In the genomic region with DNA sequence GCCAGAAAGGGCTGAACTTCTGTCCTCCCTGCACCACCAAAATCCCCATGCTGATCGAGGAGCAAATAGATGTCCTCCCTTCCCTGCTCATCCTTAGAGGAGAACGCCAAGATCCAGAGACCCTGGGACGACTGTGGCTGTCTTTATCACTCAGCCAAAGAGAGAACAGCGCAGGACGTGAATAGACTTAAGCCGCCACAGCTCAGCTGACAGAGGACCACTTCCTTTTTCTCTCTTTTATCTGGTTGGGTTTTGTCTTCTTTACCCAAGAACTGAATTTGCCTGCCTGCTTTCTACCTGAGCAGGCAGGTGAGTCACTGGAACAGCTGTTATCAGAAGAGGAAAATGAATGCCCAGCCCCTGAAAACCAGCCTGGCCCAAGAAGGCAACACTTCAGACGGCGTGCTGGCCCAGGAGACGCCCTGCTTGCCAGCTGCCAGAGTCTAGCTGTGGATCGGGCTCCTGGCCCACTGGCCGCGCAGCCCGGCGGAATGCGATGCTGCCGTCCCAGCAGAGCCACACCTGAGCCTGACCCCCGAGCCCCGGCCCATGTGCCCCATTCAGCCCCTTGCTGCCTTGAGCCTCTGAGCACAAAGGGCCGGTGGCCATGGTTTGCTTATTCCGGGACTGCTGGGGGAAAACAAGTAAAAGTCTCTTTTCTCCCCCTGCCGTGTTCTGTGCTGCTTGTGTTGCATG, we compare ENCODE assay signal across 1 cellular context.
TF ChIP-seq lines count a peak whose summit lies in the region.

No MANE protein-coding gene starts in this region.

TF ChIP-seq in GM23338, 12 proteins besides CTCF, POLR2A, EP300 and RAD21 (continued from another document):
- TF ChIP-seq, protein P1, sequence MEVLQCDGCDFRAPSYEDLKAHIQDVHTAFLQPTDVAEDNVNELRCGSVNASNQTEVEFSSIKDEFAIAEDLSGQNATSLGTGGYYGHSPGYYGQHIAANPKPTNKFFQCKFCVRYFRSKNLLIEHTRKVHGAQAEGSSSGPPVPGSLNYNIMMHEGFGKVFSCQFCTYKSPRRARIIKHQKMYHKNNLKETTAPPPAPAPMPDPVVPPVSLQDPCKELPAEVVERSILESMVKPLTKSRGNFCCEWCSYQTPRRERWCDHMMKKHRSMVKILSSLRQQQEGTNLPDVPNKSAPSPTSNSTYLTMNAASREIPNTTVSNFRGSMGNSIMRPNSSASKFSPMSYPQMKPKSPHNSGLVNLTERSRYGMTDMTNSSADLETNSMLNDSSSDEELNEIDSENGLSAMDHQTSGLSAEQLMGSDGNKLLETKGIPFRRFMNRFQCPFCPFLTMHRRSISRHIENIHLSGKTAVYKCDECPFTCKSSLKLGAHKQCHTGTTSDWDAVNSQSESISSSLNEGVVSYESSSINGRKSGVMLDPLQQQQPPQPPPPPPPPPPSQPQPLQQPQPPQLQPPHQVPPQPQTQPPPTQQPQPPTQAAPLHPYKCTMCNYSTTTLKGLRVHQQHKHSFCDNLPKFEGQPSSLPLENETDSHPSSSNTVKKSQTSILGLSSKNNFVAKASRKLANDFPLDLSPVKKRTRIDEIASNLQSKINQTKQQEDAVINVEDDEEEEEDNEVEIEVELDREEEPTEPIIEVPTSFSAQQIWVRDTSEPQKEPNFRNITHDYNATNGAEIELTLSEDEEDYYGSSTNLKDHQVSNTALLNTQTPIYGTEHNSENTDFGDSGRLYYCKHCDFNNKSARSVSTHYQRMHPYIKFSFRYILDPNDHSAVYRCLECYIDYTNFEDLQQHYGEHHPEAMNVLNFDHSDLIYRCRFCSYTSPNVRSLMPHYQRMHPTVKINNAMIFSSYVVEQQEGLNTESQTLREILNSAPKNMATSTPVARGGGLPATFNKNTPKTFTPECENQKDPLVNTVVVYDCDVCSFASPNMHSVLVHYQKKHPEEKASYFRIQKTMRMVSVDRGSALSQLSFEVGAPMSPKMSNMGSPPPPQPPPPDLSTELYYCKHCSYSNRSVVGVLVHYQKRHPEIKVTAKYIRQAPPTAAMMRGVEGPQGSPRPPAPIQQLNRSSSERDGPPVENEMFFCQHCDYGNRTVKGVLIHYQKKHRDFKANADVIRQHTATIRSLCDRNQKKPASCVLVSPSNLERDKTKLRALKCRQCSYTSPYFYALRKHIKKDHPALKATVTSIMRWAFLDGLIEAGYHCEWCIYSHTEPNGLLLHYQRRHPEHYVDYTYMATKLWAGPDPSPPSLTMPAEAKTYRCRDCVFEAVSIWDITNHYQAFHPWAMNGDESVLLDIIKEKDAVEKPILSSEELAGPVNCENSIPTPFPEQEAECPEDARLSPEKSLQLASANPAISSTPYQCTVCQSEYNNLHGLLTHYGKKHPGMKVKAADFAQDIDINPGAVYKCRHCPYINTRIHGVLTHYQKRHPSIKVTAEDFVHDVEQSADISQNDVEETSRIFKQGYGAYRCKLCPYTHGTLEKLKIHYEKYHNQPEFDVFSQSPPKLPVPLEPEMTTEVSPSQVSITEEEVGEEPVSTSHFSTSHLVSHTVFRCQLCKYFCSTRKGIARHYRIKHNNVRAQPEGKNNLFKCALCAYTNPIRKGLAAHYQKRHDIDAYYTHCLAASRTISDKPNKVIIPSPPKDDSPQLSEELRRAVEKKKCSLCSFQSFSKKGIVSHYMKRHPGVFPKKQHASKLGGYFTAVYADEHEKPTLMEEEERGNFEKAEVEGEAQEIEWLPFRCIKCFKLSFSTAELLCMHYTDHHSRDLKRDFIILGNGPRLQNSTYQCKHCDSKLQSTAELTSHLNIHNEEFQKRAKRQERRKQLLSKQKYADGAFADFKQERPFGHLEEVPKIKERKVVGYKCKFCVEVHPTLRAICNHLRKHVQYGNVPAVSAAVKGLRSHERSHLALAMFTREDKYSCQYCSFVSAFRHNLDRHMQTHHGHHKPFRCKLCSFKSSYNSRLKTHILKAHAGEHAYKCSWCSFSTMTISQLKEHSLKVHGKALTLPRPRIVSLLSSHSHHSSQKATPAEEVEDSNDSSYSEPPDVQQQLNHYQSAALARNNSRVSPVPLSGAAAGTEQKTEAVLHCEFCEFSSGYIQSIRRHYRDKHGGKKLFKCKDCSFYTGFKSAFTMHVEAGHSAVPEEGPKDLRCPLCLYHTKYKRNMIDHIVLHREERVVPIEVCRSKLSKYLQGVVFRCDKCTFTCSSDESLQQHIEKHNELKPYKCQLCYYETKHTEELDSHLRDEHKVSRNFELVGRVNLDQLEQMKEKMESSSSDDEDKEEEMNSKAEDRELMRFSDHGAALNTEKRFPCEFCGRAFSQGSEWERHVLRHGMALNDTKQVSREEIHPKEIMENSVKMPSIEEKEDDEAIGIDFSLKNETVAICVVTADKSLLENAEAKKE (CRISPR knock-in tag; IDR thresholded peaks at IDR 0.05): no peak
